Comparison of ENCODE assay signal across 1 cellular context in the genomic region with DNA sequence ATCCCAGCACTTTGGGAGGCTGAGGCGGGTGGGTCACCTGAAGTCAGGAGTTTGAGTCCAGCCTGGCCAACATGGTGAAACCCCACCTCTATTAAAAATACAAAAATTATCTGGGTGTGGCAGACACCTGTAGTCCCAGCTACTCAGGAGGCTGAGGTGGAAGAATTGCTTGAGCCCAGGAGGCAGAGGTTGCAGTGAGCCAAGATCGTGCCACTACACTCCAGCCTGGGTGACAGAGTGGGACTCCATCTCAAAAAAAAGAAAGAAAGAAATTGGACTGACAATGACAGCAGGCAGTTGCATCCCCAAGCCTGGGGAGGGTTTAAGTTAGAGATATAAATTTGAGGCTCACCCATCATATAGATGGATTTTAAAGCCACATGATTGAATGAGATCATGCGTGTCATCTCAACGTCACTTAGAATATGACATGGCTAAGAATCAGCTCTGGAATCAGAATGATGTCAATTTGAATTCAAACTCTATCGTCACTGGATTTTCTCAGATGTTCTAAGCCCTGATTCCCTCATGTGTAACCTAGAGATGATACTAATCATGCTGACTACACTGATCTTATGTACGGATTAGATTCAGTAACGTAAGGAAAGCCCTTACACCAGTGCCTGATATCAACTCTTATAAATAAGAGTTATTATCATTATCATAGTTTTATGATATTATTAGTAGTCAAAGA.
A peak's percentile ranks its signal among the peaks of the same experiment; 100 is the strongest.
TF ChIP-seq lines count a peak whose summit lies in the region.

No MANE protein-coding gene starts in this region.

TF ChIP-seq in K562, 482 proteins besides CTCF, POLR2A, EP300 and RAD21:
- TF ChIP-seq MEF2A (IDR thresholded peaks at IDR 0.05; ENCODE audit: control insufficient read depth, low read depth, low read length) (no peak), ZNF707 (CRISPR knock-in tag; conservative IDR thresholded peaks at IDR 0.05) (0 out of 2 replicates have a peak, but pooled peaks have one; percentile 15), ZNF668 (CRISPR knock-in tag; IDR thresholded peaks at IDR 0.05) (0 out of 2 replicates have a peak, but pooled peaks have one; percentile 60), RBFOX2 (IDR thresholded peaks at IDR 0.05; ENCODE audit: low read depth, low read length) (peak; percentile 56), HDGF (IDR thresholded peaks at IDR 0.05) (peak; percentile 2; the same call in 1 of the 2 replicates), ZNF586 (CRISPR knock-in tag; conservative IDR thresholded peaks at IDR 0.05) (0 out of 2 replicates have a peak, but pooled peaks have one; percentile 12), SMAD3 (CRISPR knock-in tag; conservative IDR thresholded peaks at IDR 0.05) (0 out of 2 replicates have a peak, but pooled peaks have one; percentile 3), HNRNPK (IDR thresholded peaks at IDR 0.05; ENCODE audit: low read depth, low read length, poor library complexity, severe bottlenecking) (no peak), ZNF280B (CRISPR knock-in tag; IDR thresholded peaks at IDR 0.05) (peak; percentile 74; the same call in 1 of the 2 replicates), ZNF584 (CRISPR knock-in tag; IDR thresholded peaks at IDR 0.05; ENCODE audit: low read depth) (peak; percentile 22; the same call in 1 of the 2 replicates), TAL1 (IDR thresholded peaks at IDR 0.05) (no peak), ZNF347 (CRISPR knock-in tag; IDR thresholded peaks at IDR 0.05; ENCODE audit: low read depth) (0 out of 2 replicates have a peak, but pooled peaks have one; percentile 29), CREM (IDR thresholded peaks at IDR 0.05; ENCODE audit: low read depth) (0 out of 2 replicates have a peak, but pooled peaks have one; percentile 24), KLF6 (CRISPR knock-in tag; IDR thresholded peaks at IDR 0.05; ENCODE audit: borderline replicate concordance) (0 out of 2 replicates have a peak, but pooled peaks have one; percentile 18), JUN (IDR thresholded peaks at IDR 0.05; ENCODE audit: borderline replicate concordance, low read depth, low read length) (0 out of 2 replicates have a peak, but pooled peaks have one; percentile 4), JUN (CRISPR knock-in tag; IDR thresholded peaks at IDR 0.05; ENCODE audit: borderline replicate concordance) (no peak), BACH1 (tag; IDR thresholded peaks at IDR 0.05) (peak; percentile 75), SMAD4 (CRISPR knock-in tag; conservative IDR thresholded peaks at IDR 0.05) (no peak), TAF7 (tag; IDR thresholded peaks at IDR 0.05) (0 out of 2 replicates have a peak, but pooled peaks have one; percentile 9), CHD7 (IDR thresholded peaks at IDR 0.05; ENCODE audit: low read depth, low read length) (no peak), GTF2A2 (tag; IDR thresholded peaks at IDR 0.05) (peak; percentile 19; the same call in 1 of the 2 replicates), NFRKB (IDR thresholded peaks at IDR 0.05; ENCODE audit: low read depth) (peak; percentile 77; the same call in 1 of the 2 replicates), ZNF699 (CRISPR knock-in tag; IDR thresholded peaks at IDR 0.05; ENCODE audit: insufficient replicate concordance) (no peak)
TF ChIP-seq in K562: peak in this region for 16.
